9 cellular contexts compared by ENCODE assay signal in genomic region chr6:151808331-151809241, GRCh38. TPM values are rescaled to one million over a fixed set of nuclear protein-coding genes. Genes with fewer than 3 reads are reported as not detected.
A peak's percentile ranks its signal among the peaks of the same experiment; 100 is the strongest.
DNase-seq lines count a peak whose midpoint lies in the region; FAIRE-seq and TF ChIP-seq lines count a peak whose summit lies in the region.
"Had no signal": no experiment of that assay in that cellular context is flagged by ENCODE, and none has a peak within 500 bp of the region (broad histone marks: within the 10 kb centered on the region; RNA-seq: fewer than 3 reads in every experiment).

No MANE protein-coding gene starts in this region.

- H3K4me3 ChIP-seq in rectal smooth muscle tissue (ENCODE audit: low read length), result peak overlapping the region; percentile 48

- CTCF ChIA-PET in RWPE1 (lab: Yijun Ruan, JAX), result interaction anchor here (0.6 to 1.1 kb wide), 3 partner anchors 43 to 459 kb away, joined by 3 to 4 read pairs (median 4); no protein-coding TSS in a partner anchor

- H3K9me3 ChIP-seq in ES-I3 (ENCODE audit: control insufficient read depth, insufficient read depth, low read length), result no peaks in the 10 kb centered on the region

- peaks cover 17% of the 10 kb centered on the region for H3K27me3 Mint-ChIP-seq in glutamatergic neuron (ENCODE audit: unreplicated experiment)

- no peak for TF ChIP-seq CTCF in RWPE1 (conservative IDR thresholded peaks at IDR 0.05; ENCODE audit: low read depth)
- TF ChIP-seq CTCF in glutamatergic neuron (IDR thresholded peaks at IDR 0.05; ENCODE audit: partially characterized antibody, unreplicated experiment), result no peak

- peaks cover 5% of the 10 kb centered on the region for H3K4me1 Mint-ChIP-seq in glutamatergic neuron (ENCODE audit: low read depth, unreplicated experiment)

- H3K9ac ChIP-seq in ES-I3 (ENCODE audit: low read depth, low read length) (peak overlapping the region; percentile 66; the same call in 1 of the 2 replicates), rectal smooth muscle tissue (ENCODE audit: low read length) (no peak overlapping the region)

- POLR2A ChIA-PET in RWPE1 (lab: Yijun Ruan, JAX; ENCODE audit: low non-redundant PET), result no interaction called here

- peak overlapping the region; percentile 85 for H3K4me3 Mint-ChIP-seq in glutamatergic neuron (ENCODE audit: unreplicated experiment)

- H3K27me3 ChIP-seq in rectal smooth muscle tissue (ENCODE audit: control insufficient read depth, insufficient read depth, low read length), result peaks cover 12% of the 10 kb centered on the region

- no peak overlapping the region for H3K27ac ChIP-seq in RWPE1
- no peak overlapping the region for H3K27ac ChIP-seq in rectal smooth muscle tissue (ENCODE audit: low read depth, low read length)

- peaks cover 3% of the 10 kb centered on the region for H3K36me3 Mint-ChIP-seq in glutamatergic neuron (ENCODE audit: unreplicated experiment)

- peaks cover 1% of the 10 kb centered on the region for H3K9me3 Mint-ChIP-seq in glutamatergic neuron (ENCODE audit: unreplicated experiment)

- H3K36me3 ChIP-seq in ES-I3 (ENCODE audit: insufficient read depth, low read length), result no peaks in the 10 kb centered on the region
- no peaks in the 10 kb centered on the region for H3K36me3 ChIP-seq in rectal smooth muscle tissue (ENCODE audit: control insufficient read depth, insufficient read depth, low read length)

- H3K4me1 ChIP-seq in ES-I3 (ENCODE audit: insufficient read depth, low read length) (no peaks in the 10 kb centered on the region), rectal smooth muscle tissue (ENCODE audit: control insufficient read depth, insufficient read depth, low read length) (no peaks in the 10 kb centered on the region)

- DNase-seq in RWPE1 (ENCODE audit: low spot score) (peak; percentile 27), glutamatergic neuron (peak; percentile 22), NCI-H1694 treated with DMSO at 0.1 percent for 48 hours (lab: John Stamatoyannopoulos, UW) (no peak), OCI-M2 (lab: John Stamatoyannopoulos, UW; ENCODE audit: unreplicated experiment) (no peak), GM19239 (ENCODE audit: insufficient read length, low spot score) (no peak)
- DNase-seq in activated CD8-positive, alpha-beta memory T cell treated with anti-CD3 and anti-CD28 coated beads, Interleukin-2, amount 50 U/mL, for 48 hours, result no peak
- DNase-seq: erythroblast had no signal

- no peak for FAIRE-seq in GM19239 (lab: Jason Lieb, UNC)

- H3K27ac Mint-ChIP-seq in glutamatergic neuron (ENCODE audit: unreplicated experiment), result no peak overlapping the region

RNA-seq across cellular contexts. Expression of gene ESR1, which starts 1.1 kb away (rescaled TPM):
- total RNA-seq in glutamatergic neuron (ENCODE audit: unreplicated experiment), result not detected

Comparison
In these comparisons a context has a peak if more than half of its experiments do, and no peak if none do; other contexts are left out.
1. DNase-seq: peak in RWPE1 (single experiment) and glutamatergic neuron (single experiment); none in NCI-H1694 treated with DMSO at 0.1 percent for 48 hours (single experiment), activated CD8-positive, alpha-beta memory T cell treated with anti-CD3 and anti-CD28 coated beads, Interleukin-2, amount 50 U/mL, for 48 hours (single experiment), OCI-M2 (single experiment) and GM19239 (single experiment).